In genomic region chr3:126852536-126852935, GRCh38 we compare ENCODE assay signal across 1 cellular context.
TF ChIP-seq lines count a peak whose summit lies in the region.

No MANE protein-coding gene starts in this region.

TF ChIP-seq in GM23338, 12 proteins besides CTCF, POLR2A, EP300 and RAD21 (continued from another document):
- TF ChIP-seq REST (IDR thresholded peaks at IDR 0.05; ENCODE audit: unreplicated experiment), result no peak
- TF ChIP-seq ETS1 (IDR thresholded peaks at IDR 0.05), result no peak
- TF ChIP-seq EZH2 (IDR thresholded peaks at IDR 0.05; ENCODE audit: low read depth, unreplicated experiment), result no peak
- no peak for TF ChIP-seq NANOG (IDR thresholded peaks at IDR 0.05; ENCODE audit: borderline replicate concordance)
- no peak for TF ChIP-seq ZNF331 (CRISPR knock-in tag; IDR thresholded peaks at IDR 0.05; ENCODE audit: low read depth)
- TF ChIP-seq ZNF462 (CRISPR knock-in tag; IDR thresholded peaks at IDR 0.05), result no peak
- TF ChIP-seq EZH2phosphoT487 (IDR thresholded peaks at IDR 0.05; ENCODE audit: unreplicated experiment), result no peak
- TF ChIP-seq ZNF114 (CRISPR knock-in tag; IDR thresholded peaks at IDR 0.05), result no peak
- TF ChIP-seq STAT1 (IDR thresholded peaks at IDR 0.05; ENCODE audit: unreplicated experiment), result no peak
- TF ChIP-seq POLR2AphosphoS5 (IDR thresholded peaks at IDR 0.05; ENCODE audit: low read depth), result no peak
